In genomic region chr16:87956169-87956770, GRCh38 we compare ENCODE assay signal across 8 cellular contexts. TPM values are rescaled to one million over a fixed set of nuclear protein-coding genes. Genes with fewer than 3 reads are reported as not detected.
DNase-seq lines count a peak whose midpoint lies in the region; ATAC-seq and TF ChIP-seq lines count a peak whose summit lies in the region.

No MANE protein-coding gene starts in this region.

- H3K4me3 Mint-ChIP-seq in Caco-2 (ENCODE audit: unreplicated experiment) = no peak overlapping the region
- peak overlapping the region; percentile 93 for H3K4me3 Mint-ChIP-seq in activated CD4-positive, alpha-beta T cell treated with anti-CD3 and anti-CD28 coated beads, Interleukin-2, amount 10 ng/mL, durations not matched to agents 24 days and 14 days

- ATAC-seq in HG03354 (IDR thresholded peaks at IDR 0.05; ENCODE audit: poor library complexity, severe bottlenecking, unreplicated experiment) = peak; percentile 46
- ATAC-seq in HG03469 (IDR thresholded peaks at IDR 0.05; ENCODE audit: unreplicated experiment) = no peak

- CTCF ChIA-PET in Caco-2 (lab: Charles Lee) = no interaction called here

- peaks cover 27% of the 10 kb centered on the region for H3K36me3 Mint-ChIP-seq in Caco-2 (ENCODE audit: insufficient read depth, unreplicated experiment)
- peaks cover 35% of the 10 kb centered on the region for H3K36me3 Mint-ChIP-seq in activated CD4-positive, alpha-beta T cell treated with anti-CD3 and anti-CD28 coated beads, Interleukin-2, amount 10 ng/mL, durations not matched to agents 24 days and 14 days (ENCODE audit: low read depth)

- peaks cover 17% of the 10 kb centered on the region for H3K4me1 Mint-ChIP-seq in Caco-2 (ENCODE audit: low read depth, unreplicated experiment)
- H3K4me1 Mint-ChIP-seq in activated CD4-positive, alpha-beta T cell treated with anti-CD3 and anti-CD28 coated beads, Interleukin-2, amount 10 ng/mL, durations not matched to agents 24 days and 14 days = peaks cover 71% of the 10 kb centered on the region

- BruUV-seq in Caco-2 (replicated peaks; lab: Mats Ljungman, UMichigan) = no TSS peak

- no peaks in the 10 kb centered on the region for H3K9me3 Mint-ChIP-seq in Caco-2 (ENCODE audit: unreplicated experiment)
- H3K9me3 Mint-ChIP-seq in activated CD4-positive, alpha-beta T cell treated with anti-CD3 and anti-CD28 coated beads, Interleukin-2, amount 10 ng/mL, durations not matched to agents 24 days and 14 days = no peaks in the 10 kb centered on the region

- H3K27me3 Mint-ChIP-seq in Caco-2 (ENCODE audit: insufficient read depth, unreplicated experiment) = no peaks in the 10 kb centered on the region
- H3K27me3 Mint-ChIP-seq in activated CD4-positive, alpha-beta T cell treated with anti-CD3 and anti-CD28 coated beads, Interleukin-2, amount 10 ng/mL, durations not matched to agents 24 days and 14 days = no peaks in the 10 kb centered on the region

- peak overlapping the region; percentile 42 for H3K27ac Mint-ChIP-seq in Caco-2 (ENCODE audit: unreplicated experiment)
- H3K27ac Mint-ChIP-seq in activated CD4-positive, alpha-beta T cell treated with anti-CD3 and anti-CD28 coated beads, Interleukin-2, amount 10 ng/mL, durations not matched to agents 24 days and 14 days = peak overlapping the region; percentile 99

- intact Hi-C loops in Caco-2 (cut with micrococcal nuclease; ENCODE audit: unreplicated experiment) = no loop called here
- intact Hi-C loops in activated CD4-positive, alpha-beta T cell treated with anti-CD3 and anti-CD28 coated beads, Interleukin-2, amount 10 ng/mL, durations not matched to agents 24 days and 14 days (cut with micrococcal nuclease) = loop anchor here (2.0 to 10.0 kb wide), 4 partner anchors 23 to 606 kb away; no protein-coding TSS in a partner anchor

- H3K27ac ChIP-seq in neural cell (ENCODE audit: low read length) = peak overlapping the region; percentile 42
- H3K27ac ChIP-seq in thymus (ENCODE audit: low read depth) = peak overlapping the region; percentile 88
- H3K27ac ChIP-seq in Karpas-422 (ENCODE audit: low read length) = no peak overlapping the region

- no peak for TF ChIP-seq EP300 in neural cell (conservative IDR thresholded peaks at IDR 0.05; ENCODE audit: poor library complexity, severe bottlenecking)

- no peak for TF ChIP-seq RAD21 in neural cell (conservative IDR thresholded peaks at IDR 0.05)

- no peaks in the 10 kb centered on the region for H3F3A ChIP-seq in neural cell (ENCODE audit: insufficient read depth, low read length, poor library complexity, severe bottlenecking)

- WGBS in thymus = 2% methylated on average over 13 of the region's 13 CpGs

- H2AFZ ChIP-seq in neural cell (ENCODE audit: low read depth, low read length) (no peak overlapping the region), Karpas-422 (ENCODE audit: low read length) (no peak overlapping the region)

- peak overlapping the region; percentile 45 for H3K9ac ChIP-seq in neural cell (ENCODE audit: low read length)
- no peak overlapping the region for H3K9ac ChIP-seq in Karpas-422 (ENCODE audit: low read length)

- no peaks in the 10 kb centered on the region for H3K27me3 ChIP-seq in Caco-2 (replicated peaks; ENCODE audit: control insufficient read depth, insufficient read depth, low read length)
- no peaks in the 10 kb centered on the region for H3K27me3 ChIP-seq in neural cell (ENCODE audit: insufficient read depth, low read depth, low read length)
- H3K27me3 ChIP-seq in thymus (ENCODE audit: control insufficient read depth, insufficient read depth) = no peaks in the 10 kb centered on the region
- no peaks in the 10 kb centered on the region for H3K27me3 ChIP-seq in Karpas-422 (ENCODE audit: low read length)

- H3K9me2 ChIP-seq in neural cell (ENCODE audit: insufficient read depth, low read length) (no peaks in the 10 kb centered on the region), Karpas-422 (replicated peaks; ENCODE audit: insufficient read depth, low read length) (no peaks in the 10 kb centered on the region)

- H4K20me1 ChIP-seq in neural cell (ENCODE audit: insufficient read depth) (no peaks in the 10 kb centered on the region), Karpas-422 (ENCODE audit: insufficient read depth, low read depth, low read length) (no peaks in the 10 kb centered on the region; the same call in 1 of the 2 replicates)

- H3K9me3 ChIP-seq in Caco-2 (no peaks in the 10 kb centered on the region), neural cell (ENCODE audit: low read length) (no peaks in the 10 kb centered on the region), thymus (ENCODE audit: control insufficient read depth) (no peaks in the 10 kb centered on the region), Karpas-422 (ENCODE audit: low read length) (no peaks in the 10 kb centered on the region)

- no peak for DNase-seq in Caco-2
- DNase-seq in activated CD4-positive, alpha-beta T cell treated with anti-CD3 and anti-CD28 coated beads, Interleukin-2, amount 10 ng/mL, durations not matched to agents 24 days and 14 days = peak; percentile 93
- peak; percentile 55 for DNase-seq in effector CD8-positive, alpha-beta T cell (lab: John Stamatoyannopoulos, UW)
- no peak for DNase-seq in Karpas-422

- H3K4me2 ChIP-seq in neural cell (ENCODE audit: low read length) (no peak overlapping the region), Karpas-422 (ENCODE audit: low read depth, low read length, poor library complexity, severe bottlenecking) (no peak overlapping the region)

- H3K36me3 ChIP-seq in Caco-2 (ENCODE audit: control insufficient read depth, insufficient read depth, low read length) (no peaks in the 10 kb centered on the region; the same call in 1 of the 2 replicates), neural cell (ENCODE audit: insufficient read depth, low read length) (no peaks in the 10 kb centered on the region), thymus (ENCODE audit: control insufficient read depth, insufficient read depth) (peaks cover 30% of the 10 kb centered on the region), Karpas-422 (ENCODE audit: insufficient read depth, low read length) (peaks cover 6% of the 10 kb centered on the region; the same call in 1 of the 2 replicates)

- peaks cover 9% of the 10 kb centered on the region; the same call in 1 of the 2 replicates for H3K4me1 ChIP-seq in Caco-2
- peaks cover 48% of the 10 kb centered on the region for H3K4me1 ChIP-seq in thymus (ENCODE audit: control insufficient read depth, insufficient read depth, low read length)
- peaks cover 18% of the 10 kb centered on the region for H3K4me1 ChIP-seq in Karpas-422 (ENCODE audit: low read length)

- TF ChIP-seq CTCF in Caco-2 (IDR thresholded peaks at IDR 0.05; ENCODE audit: insufficient read depth in 1 of 2, low read depth in 1 of 2, low read length in 1 of 2, severe bottlenecking in 1 of 2, unreplicated experiment in 1 of 2) = no peak
- no peak for TF ChIP-seq CTCF in neural cell (IDR thresholded peaks at IDR 0.05; ENCODE audit: poor library complexity, severe bottlenecking)

- H3K4me3 ChIP-seq in Caco-2 (ENCODE audit: low read depth, low read length) (no peak overlapping the region), neural cell (ENCODE audit: low read length) (peak overlapping the region; percentile 45), thymus (ENCODE audit: low read length) (peak overlapping the region; percentile 42), Karpas-422 (ENCODE audit: low read length) (no peak overlapping the region)

- POLR2A ChIA-PET in Caco-2 (lab: Charles Lee) = interaction anchor here (0.7 kb wide), 1 partner anchor 11 kb away, joined by 4 read pairs; no protein-coding TSS in a partner anchor

- H3K79me2 ChIP-seq in neural cell (replicated peaks; ENCODE audit: insufficient read depth, low read length) = peaks cover 55% of the 10 kb centered on the region
- H3K79me2 ChIP-seq in Karpas-422 (ENCODE audit: low read length) = peaks cover 97% of the 10 kb centered on the region

TF ChIP-seq in neural cell, 6 proteins besides CTCF, POLR2A, EP300 and RAD21:
- TF ChIP-seq EZH2 (IDR thresholded peaks at IDR 0.05; ENCODE audit: borderline replicate concordance, insufficient read depth, low read length, poor library complexity, severe bottlenecking) = no peak
- no peak for TF ChIP-seq SMC3 (conservative IDR thresholded peaks at IDR 0.05; ENCODE audit: poor library complexity)
- TF ChIP-seq POLR2AphosphoS5 (IDR thresholded peaks at IDR 0.05) = no peak
- TF ChIP-seq MXI1 (conservative IDR thresholded peaks at IDR 0.05; ENCODE audit: poor library complexity, severe bottlenecking) = no peak

RNA-seq across cellular contexts. Expression of gene BANP, which starts 5.0 kb away (rescaled TPM):
- total RNA-seq in Caco-2 (2022) = 44.4 and 50.6 TPM in 2 replicates
- 36.8 and 44.9 TPM in 2 replicates for total RNA-seq in activated CD4-positive, alpha-beta T cell treated with anti-CD3 and anti-CD28 coated beads, Interleukin-2, amount 10 ng/mL, durations not matched to agents 24 days and 14 days
- polyA plus RNA-seq in neural cell (13.8 and 20.6 TPM in 2 replicates), thymus (27.0 TPM)
- 43.4 and 48.5 TPM in 2 replicates for polyA minus RNA-seq in neural cell
- 30.1 and 36.5 TPM in 2 replicates for total RNA-seq in Karpas-422 (2014; rRNA removed; shearing (Covaris generic); ENCODE audit: low replicate concordance)

RNA-seq across cellular contexts. Expression of gene CA5A, which starts 19.9 kb away (rescaled TPM):
- total RNA-seq in Caco-2 (2022) = 0.74 and 1.7 TPM in 2 replicates
- total RNA-seq in activated CD4-positive, alpha-beta T cell treated with anti-CD3 and anti-CD28 coated beads, Interleukin-2, amount 10 ng/mL, durations not matched to agents 24 days and 14 days = not detected in 2 replicates
- not detected in 2 replicates for polyA plus RNA-seq in neural cell
- polyA minus RNA-seq in neural cell = not detected in 2 replicates
- 0.05 TPM for polyA plus RNA-seq in thymus
- not detected in 2 replicates for total RNA-seq in Karpas-422 (2014; rRNA removed; shearing (Covaris generic); ENCODE audit: low replicate concordance)

Comparison
In these comparisons a context has a peak if more than half of its experiments do, and no peak if none do; other contexts are left out.
1. DNase-seq: peak in activated CD4-positive, alpha-beta T cell treated with anti-CD3 and anti-CD28 coated beads, Interleukin-2, amount 10 ng/mL, durations not matched to agents 24 days and 14 days (single experiment) and effector CD8-positive, alpha-beta T cell (single experiment); none in Caco-2 (0 of 2) and Karpas-422 (single experiment).
2. H3K4me3 ChIP-seq: peak in neural cell (single experiment) and thymus (single experiment); none in Caco-2 (single experiment) and Karpas-422 (single experiment).